35 cellular contexts compared by ENCODE assay signal in the genomic region with DNA sequence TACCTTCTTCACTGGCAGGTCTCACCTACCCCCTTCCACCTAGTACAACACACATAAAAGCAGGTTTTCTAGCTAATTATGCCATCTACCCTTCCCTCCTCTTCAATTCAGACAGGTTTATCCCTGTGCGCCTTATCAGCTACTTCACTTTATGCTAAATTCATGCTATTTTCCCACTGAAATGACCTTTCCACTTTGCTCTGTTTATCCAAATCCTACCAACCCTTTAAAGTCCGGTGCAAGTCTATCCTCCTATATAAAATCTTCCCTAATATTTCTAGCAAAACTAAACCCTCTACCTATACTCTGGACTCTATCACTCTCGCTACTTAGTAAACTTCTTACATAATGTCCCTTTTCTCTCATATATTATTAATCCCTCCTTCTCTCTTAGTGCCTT. TPM values are rescaled to one million over a fixed set of nuclear protein-coding genes. Genes with fewer than 3 reads are reported as not detected.
DNase-seq lines count a peak whose midpoint lies in the region; ATAC-seq, FAIRE-seq and TF ChIP-seq lines count a peak whose summit lies in the region.
"Had no signal": no experiment of that assay in that cellular context is flagged by ENCODE, and none has a peak within 500 bp of the region (broad histone marks: within the 10 kb centered on the region; RNA-seq: fewer than 3 reads in every experiment).

No MANE protein-coding gene starts in this region.

- WGBS in HepG2 (ENCODE audit: low lambda C conversion rate): 66% methylated on average over 3 of the region's 3 CpGs
- WGBS in liver: 60% methylated on average over 3 of the region's 3 CpGs
- 46% methylated on average over 3 of the region's 3 CpGs for WGBS in right lobe of liver (ENCODE audit: insufficient coverage, low coverage, low lambda C conversion rate, missing lambda C conversion rate)
- 98% methylated on average over 3 of the region's 3 CpGs for WGBS in esophagus muscularis mucosa

- peaks cover 0 to 4% of the 10 kb centered on the region in 2 experiments; a peak in 1 of 5 replicates for H3K36me3 ChIP-seq in HepG2 (replicated peaks in 1 of 2; ENCODE audit: control insufficient read depth in 1 of 2, insufficient read depth in 2 of 2, low read length in 2 of 2)
- H3K36me3 ChIP-seq in liver (ENCODE audit: control insufficient read depth in 4 of 4, insufficient read depth in 3 of 4, low read depth in 1 of 4, low read length in 3 of 4): peaks cover 0 to 2% (median 0%) of the 10 kb centered on the region in 4 donors
- no peaks in the 10 kb centered on the region for H3K36me3 ChIP-seq in right lobe of liver
- peaks cover 0 to 5% (median 0%) of the 10 kb centered on the region in 4 donors for H3K36me3 ChIP-seq in esophagus muscularis mucosa
- H3K36me3 ChIP-seq: BE2C had no signal

- no TSS peak for BruUV-seq in HepG2 (replicated peaks; lab: Mats Ljungman, UMichigan)

- CTCF ChIA-PET in HepG2 (lab: Yijun Ruan, JAX; ENCODE audit: low intra/inter-chr PET ratio, low total read pairs): no interaction called here

- H3K9me3 ChIP-seq in HepG2 (ENCODE audit: low read length) (no peaks in the 10 kb centered on the region), liver (ENCODE audit: control insufficient read depth in 4 of 4, low read length in 3 of 4) (no peaks in the 10 kb centered on the region), right lobe of liver (no peaks in the 10 kb centered on the region), esophagus muscularis mucosa (no peaks in the 10 kb centered on the region)
- H3K9me3 ChIP-seq: A549, BE2C, Caco-2 had no signal

- TF ChIP-seq CTCF in HepG2 (CRISPR knock-in tag; IDR thresholded peaks at IDR 0.05) (no peak), liver (IDR thresholded peaks at IDR 0.05; ENCODE audit: low read depth, low read length, missing input control) (no peak), right lobe of liver (IDR thresholded peaks at IDR 0.05) (no peak), esophagus muscularis mucosa (IDR thresholded peaks at IDR 0.05) (no peak)

- no peaks in the 10 kb centered on the region for H3K27me3 ChIP-seq in HepG2 (ENCODE audit: control insufficient read depth in 1 of 2, insufficient read depth in 2 of 2, low read length in 2 of 2)
- H3K27me3 ChIP-seq in liver (ENCODE audit: control insufficient read depth in 4 of 4, insufficient read depth in 4 of 4, low read length in 3 of 4): no peaks in the 10 kb centered on the region
- H3K27me3 ChIP-seq in right lobe of liver: no peaks in the 10 kb centered on the region
- no peaks in the 10 kb centered on the region for H3K27me3 ChIP-seq in esophagus muscularis mucosa
- H3K27me3 ChIP-seq: BE2C; BLaER1; BLaER1 treated with 17β-estradiol and CSF1 and Interleukin-3, amounts not matched to agents 10 nM and 100 nM had no signal

- H3K4me3 ChIP-seq in HepG2 (replicated peaks in 1 of 3; ENCODE audit: insufficient read depth in 1 of 3, low read depth in 2 of 3, low read length in 3 of 3) (no peak overlapping the region), liver (ENCODE audit: low read depth in 1 of 3, low read length in 3 of 3) (no peak overlapping the region), right lobe of liver (no peak overlapping the region), esophagus muscularis mucosa (no peak overlapping the region)
- H3K4me3 ChIP-seq: A549; BLaER1; BLaER1 treated with 17β-estradiol and CSF1 and Interleukin-3, amounts not matched to agents 10 nM and 100 nM had no signal

- H3K27ac ChIP-seq in HepG2 (ENCODE audit: extremely low read length, insufficient read depth, low read length) (no peak overlapping the region), liver (ENCODE audit: low read depth in 1 of 2, low read length in 2 of 2) (peak overlapping the region in 1 of 2 donors; percentile 3), right lobe of liver (peak overlapping the region in 2 of 3 donors; percentile 19 to 34), esophagus muscularis mucosa (replicated peaks in 1 of 4) (no peak overlapping the region)
- H3K27ac ChIP-seq: 22Rv1; A549; BLaER1; BLaER1 treated with 17β-estradiol and CSF1 and Interleukin-3, amounts not matched to agents 10 nM and 100 nM; C4-2B had no signal

- H3K4me1 ChIP-seq in HepG2 (ENCODE audit: insufficient read depth, low read length): peaks cover 64% of the 10 kb centered on the region
- H3K4me1 ChIP-seq in liver (ENCODE audit: control insufficient read depth in 4 of 4, insufficient read depth in 4 of 4, low read length in 3 of 4): peaks cover 8 to 52% (median 49%) of the 10 kb centered on the region in 4 donors
- H3K4me1 ChIP-seq in right lobe of liver: peaks cover 0 to 61% (median 25%) of the 10 kb centered on the region in 4 donors
- peaks cover 31 to 51% (median 40%) of the 10 kb centered on the region in 4 donors for H3K4me1 ChIP-seq in esophagus muscularis mucosa
- H3K4me1 ChIP-seq: BE2C had no signal

- H3K4me2 ChIP-seq in HepG2 (ENCODE audit: low read depth, low read length): peak overlapping the region; percentile 10; the same call in 1 of the 2 replicates
- H3K4me2 ChIP-seq: A549; BLaER1; BLaER1 treated with 17β-estradiol and CSF1 and Interleukin-3, amounts not matched to agents 10 nM and 100 nM had no signal

- peak; percentile 23 for ATAC-seq in left lobe of liver
- no peak for ATAC-seq in HepG2
- ATAC-seq in right lobe of liver: peak in 3 of 4 donors; percentile 12 to 33 (median 20)
- ATAC-seq: A549; CD8-positive, alpha-beta T cell had no signal

- POLR2A ChIA-PET in HepG2 (lab: Yijun Ruan, JAX): no interaction called here

- no peak overlapping the region for H2AFZ ChIP-seq in HepG2 (ENCODE audit: low read length)

- no peaks in the 10 kb centered on the region for H4K20me1 ChIP-seq in HepG2 (ENCODE audit: insufficient read depth, low read length)
- H4K20me1 ChIP-seq: BLaER1 had no signal

- no peak for TF ChIP-seq EP300 in HepG2 (IDR thresholded peaks at IDR 0.05; ENCODE audit: low read depth in 2 of 2, low read length in 2 of 2)
- no peak for TF ChIP-seq EP300 in HepG2 (CRISPR knock-in tag; IDR thresholded peaks at IDR 0.05; ENCODE audit: borderline replicate concordance)
- TF ChIP-seq EP300 in esophagus muscularis mucosa (IDR thresholded peaks at IDR 0.05): no peak

- in situ Hi-C loops in HepG2 (cut with HindIII; ENCODE audit: extremely low pct_ligation_motif_present, low pct_unique_long_range_greater_than_20kb): no loop called here

- H3K9ac ChIP-seq in HepG2 (ENCODE audit: insufficient read depth, low read depth, low read length) (no peak overlapping the region), liver (ENCODE audit: low read depth in 1 of 2, low read length in 2 of 2) (no peak overlapping the region)
- H3K9ac ChIP-seq: BLaER1; BLaER1 treated with 17β-estradiol and CSF1 and Interleukin-3, amounts not matched to agents 10 nM and 100 nM had no signal

- TF ChIP-seq RAD21 in HepG2 (CRISPR knock-in tag; IDR thresholded peaks at IDR 0.05): no peak
- no peak for TF ChIP-seq RAD21 in liver (IDR thresholded peaks at IDR 0.05)

- DNase-seq in left lobe of liver (ENCODE audit: low spot score): no peak
- no peak for DNase-seq in HepG2 (ENCODE audit: low spot score)
- no peak for DNase-seq in right lobe of liver
- DNase-seq in esophagus muscularis mucosa (ENCODE audit: extremely low spot score): no peak
- DNase-seq in H54 (ENCODE audit: insufficient read length, low spot score): no peak
- no peak for DNase-seq in hypothalamus (lab: John Stamatoyannopoulos, UW)
- no peak for DNase-seq in cerebellar nuclear complex (lab: John Stamatoyannopoulos, UW)
- DNase-seq: 8988T; ACHN; AML-193; BE2C; C1 segment of cervical spinal cord; Caco-2; Calu3; CD4-positive, alpha-beta memory T cell; CD4-positive, alpha-beta T cell; CD4-positive, CD25-positive, alpha-beta regulatory T cell; CD8-positive, alpha-beta memory T cell; CD8-positive, alpha-beta T cell; COR-L47; DMS 273 treated with DMSO at 0.1 percent for 48 hours; DMS153; DMS53; DMS79; DMS79 treated with DMSO at 0.1 percent for 48 hours; DND-41; EL had no signal

- TF ChIP-seq POLR2A in HepG2 (IDR thresholded peaks at IDR 0.05; ENCODE audit: insufficient read depth in 1 of 2, low read depth in 2 of 2, low read length in 2 of 2): no peak
- no peak for TF ChIP-seq POLR2A in right lobe of liver (IDR thresholded peaks at IDR 0.05)
- no peak for TF ChIP-seq POLR2A in esophagus muscularis mucosa (IDR thresholded peaks at IDR 0.05; ENCODE audit: low read depth)
- TF ChIP-seq POLR2A in H54 (IDR thresholded peaks at IDR 0.05; ENCODE audit: low read depth, low read length): no peak

- intact Hi-C loops in HepG2 (cut with micrococcal nuclease; ENCODE audit: unreplicated experiment) (no loop called here), right lobe of liver (cut with DNase I) (no loop called here), esophagus muscularis mucosa (cut with DNase I) (no loop called here)

- peaks cover 71% of the 10 kb centered on the region for H3K79me2 ChIP-seq in HepG2 (ENCODE audit: insufficient read depth, low read length)

- FAIRE-seq in HepG2 (lab: Jason Lieb, UNC) (no peak), H54 (lab: Jason Lieb, UNC) (no peak)
- FAIRE-seq: A204.1, A549, D721Med had no signal

RNA-seq across cellular contexts. Expression of a gene that starts 6.0 kb away (rescaled TPM):
- total RNA-seq in left lobe of liver: 17.9 TPM
- 6.3 and 13.3 TPM in 2 replicates for total RNA-seq in HepG2 (2016; rRNA removed; fragmentation: Illumina TruSeq; extraction: Trizol)
- 0.81 and 1.1 TPM in 2 replicates for total RNA-seq in HepG2 (2016; cell fraction: cytosol; rRNA removed; fragmentation: Illumina TruSeq; extraction: Trizol; ENCODE audit: low read depth)
- 6.2 and 13.4 TPM in 2 replicates for total RNA-seq in HepG2 (2016; cell fraction: insoluble cytoplasmic fraction; rRNA removed; fragmentation: Illumina TruSeq; extraction: Trizol)
- total RNA-seq in HepG2 (2016; cell fraction: membrane; rRNA removed; fragmentation: Illumina TruSeq; extraction: Trizol): 3.6 and 3.8 TPM in 2 replicates
- total RNA-seq in HepG2 (2016; cell fraction: nucleus; rRNA removed; fragmentation: Illumina TruSeq; extraction: Trizol): 8.1 and 8.9 TPM in 2 replicates
- 10.9 and 15.2 TPM in 2 replicates for polyA plus RNA-seq in HepG2 (2011; rRNA removed)
- 7.1 and 10.4 TPM in 2 replicates for polyA plus RNA-seq in HepG2 (2011; cell fraction: cytosol; rRNA removed)
- 6.2 and 6.7 TPM in 2 replicates for polyA plus RNA-seq in HepG2 (2011; cell fraction: nucleus; rRNA removed)
- polyA plus RNA-seq in HepG2 (2012): 3.1 and 5.6 TPM in 2 replicates
- polyA plus RNA-seq in HepG2 (2016; cell fraction: cytosol; fragmentation: Illumina TruSeq; extraction: Trizol; ENCODE audit: low read depth): 0.45 and 0.46 TPM in 2 replicates
- polyA plus RNA-seq in HepG2 (2016; cell fraction: insoluble cytoplasmic fraction; fragmentation: Illumina TruSeq; extraction: Trizol; ENCODE audit: low read depth): 9.5 and 9.6 TPM in 2 replicates
- polyA plus RNA-seq in HepG2 (2016; cell fraction: membrane; fragmentation: Illumina TruSeq; extraction: Trizol; ENCODE audit: low read depth): 1.2 and 1.5 TPM in 2 replicates
- polyA plus RNA-seq in HepG2 (2016; cell fraction: nucleus; fragmentation: Illumina TruSeq; extraction: Trizol; ENCODE audit: insufficient read depth, low read depth): 9.5 and 10.8 TPM in 2 replicates
- 15.9 and 26.7 TPM in 2 replicates for polyA minus RNA-seq in HepG2 (2011; rRNA and poly(A)+ RNA removed; ENCODE audit: low replicate concordance)
- polyA minus RNA-seq in HepG2 (2011; cell fraction: cytosol; rRNA and poly(A)+ RNA removed): 14.4 and 15.1 TPM in 2 replicates
- 20.2 and 23.6 TPM in 2 replicates for polyA minus RNA-seq in HepG2 (2011; cell fraction: nucleus; rRNA and poly(A)+ RNA removed)
- total RNA-seq in liver: 10 to 100 TPM; 10.6 to 16.0 TPM
- polyA plus RNA-seq in liver: 10 to 100 TPM in 1 of 2 donors, 1 to 10 TPM in 1; 4.6 to 12.1 TPM
- 10 to 100 TPM; 12.1 to 20.3 (median 17.6) TPM for total RNA-seq in right lobe of liver
- 10 to 100 TPM; 20.8 to 28.6 (median 25.0) TPM for total RNA-seq in esophagus muscularis mucosa

RNA-seq across cellular contexts. Expression of a gene that starts 55.6 kb away (rescaled TPM):
- total RNA-seq in left lobe of liver (54.7 TPM), HepG2 (2016; rRNA removed; fragmentation: Illumina TruSeq; extraction: Trizol) (233 and 352 TPM in 2 replicates), liver (100 to 1,000 TPM in 1 of 2 donors, 10 to 100 TPM in 1; 99.0 to 162 TPM), right lobe of liver (100 to 1,000 TPM in 2 of 6 experiments, 10 to 100 TPM in 4; 56.1 to 130 (median 60.9) TPM), esophagus muscularis mucosa (100 to 1,000 TPM in 3 of 4 donors, 10 to 100 TPM in 1; 98.0 to 153 (median 119) TPM)
- total RNA-seq in HepG2 (2016; cell fraction: cytosol; rRNA removed; fragmentation: Illumina TruSeq; extraction: Trizol; ENCODE audit: low read depth): 12.6 and 14.6 TPM in 2 replicates
- total RNA-seq in HepG2 (2016; cell fraction: insoluble cytoplasmic fraction; rRNA removed; fragmentation: Illumina TruSeq; extraction: Trizol): 240 and 363 TPM in 2 replicates
- total RNA-seq in HepG2 (2016; cell fraction: membrane; rRNA removed; fragmentation: Illumina TruSeq; extraction: Trizol): 93.6 and 101 TPM in 2 replicates
- 92.1 and 103 TPM in 2 replicates for total RNA-seq in HepG2 (2016; cell fraction: nucleus; rRNA removed; fragmentation: Illumina TruSeq; extraction: Trizol)
- polyA plus RNA-seq in HepG2 (2011; rRNA removed) (30.2 and 30.3 TPM in 2 replicates), liver (10 to 100 TPM; 37.3 to 48.7 TPM)
- polyA plus RNA-seq in HepG2 (2011; cell fraction: cytosol; rRNA removed): 28.8 and 35.6 TPM in 2 replicates
- polyA plus RNA-seq in HepG2 (2011; cell fraction: nucleus; rRNA removed): 19.7 and 21.7 TPM in 2 replicates
- polyA plus RNA-seq in HepG2 (2012): 89.2 and 99.4 TPM in 2 replicates
- 12.6 and 13.9 TPM in 2 replicates for polyA plus RNA-seq in HepG2 (2016; cell fraction: cytosol; fragmentation: Illumina TruSeq; extraction: Trizol; ENCODE audit: low read depth)
- 253 and 261 TPM in 2 replicates for polyA plus RNA-seq in HepG2 (2016; cell fraction: insoluble cytoplasmic fraction; fragmentation: Illumina TruSeq; extraction: Trizol; ENCODE audit: low read depth)
- 48.2 and 51.0 TPM in 2 replicates for polyA plus RNA-seq in HepG2 (2016; cell fraction: membrane; fragmentation: Illumina TruSeq; extraction: Trizol; ENCODE audit: low read depth)
- 111 TPM in 2 replicates for polyA plus RNA-seq in HepG2 (2016; cell fraction: nucleus; fragmentation: Illumina TruSeq; extraction: Trizol; ENCODE audit: insufficient read depth, low read depth)
- polyA minus RNA-seq in HepG2 (2011; rRNA and poly(A)+ RNA removed; ENCODE audit: low replicate concordance): 32.6 and 46.0 TPM in 2 replicates
- 49.0 and 66.5 TPM in 2 replicates for polyA minus RNA-seq in HepG2 (2011; cell fraction: cytosol; rRNA and poly(A)+ RNA removed)
- 21.6 and 26.0 TPM in 2 replicates for polyA minus RNA-seq in HepG2 (2011; cell fraction: nucleus; rRNA and poly(A)+ RNA removed)

RNA-seq across cellular contexts. Expression of a gene that starts 56.4 kb away (rescaled TPM):
- total RNA-seq in left lobe of liver (48.8 TPM), HepG2 (2016; rRNA removed; fragmentation: Illumina TruSeq; extraction: Trizol) (95.1 and 171 TPM in 2 replicates), liver (10 to 100 TPM; 52.1 to 53.2 TPM), right lobe of liver (10 to 100 TPM; 39.6 to 52.7 (median 47.7) TPM), esophagus muscularis mucosa (10 to 100 TPM; 21.0 to 23.5 (median 22.8) TPM)
- 4.1 and 4.6 TPM in 2 replicates for total RNA-seq in HepG2 (2016; cell fraction: cytosol; rRNA removed; fragmentation: Illumina TruSeq; extraction: Trizol; ENCODE audit: low read depth)
- 94.7 and 166 TPM in 2 replicates for total RNA-seq in HepG2 (2016; cell fraction: insoluble cytoplasmic fraction; rRNA removed; fragmentation: Illumina TruSeq; extraction: Trizol)
- 18.8 and 23.0 TPM in 2 replicates for total RNA-seq in HepG2 (2016; cell fraction: membrane; rRNA removed; fragmentation: Illumina TruSeq; extraction: Trizol)
- 48.7 and 55.1 TPM in 2 replicates for total RNA-seq in HepG2 (2016; cell fraction: nucleus; rRNA removed; fragmentation: Illumina TruSeq; extraction: Trizol)
- polyA plus RNA-seq in HepG2 (2011; rRNA removed) (21.7 and 23.4 TPM in 2 replicates), liver (10 to 100 TPM; 15.2 to 33.3 TPM)
- polyA plus RNA-seq in HepG2 (2011; cell fraction: cytosol; rRNA removed): 10.7 and 17.6 TPM in 2 replicates
- polyA plus RNA-seq in HepG2 (2011; cell fraction: nucleus; rRNA removed): 4.8 and 6.2 TPM in 2 replicates
- polyA plus RNA-seq in HepG2 (2012): 17.0 and 26.8 TPM in 2 replicates
- 1.5 TPM in 2 replicates for polyA plus RNA-seq in HepG2 (2016; cell fraction: cytosol; fragmentation: Illumina TruSeq; extraction: Trizol; ENCODE audit: low read depth)
- polyA plus RNA-seq in HepG2 (2016; cell fraction: insoluble cytoplasmic fraction; fragmentation: Illumina TruSeq; extraction: Trizol; ENCODE audit: low read depth): 61.1 and 63.7 TPM in 2 replicates
- 5.9 and 6.6 TPM in 2 replicates for polyA plus RNA-seq in HepG2 (2016; cell fraction: membrane; fragmentation: Illumina TruSeq; extraction: Trizol; ENCODE audit: low read depth)
- polyA plus RNA-seq in HepG2 (2016; cell fraction: nucleus; fragmentation: Illumina TruSeq; extraction: Trizol; ENCODE audit: insufficient read depth, low read depth): 37.6 and 38.2 TPM in 2 replicates
- 33.3 and 77.8 TPM in 2 replicates for polyA minus RNA-seq in HepG2 (2011; rRNA and poly(A)+ RNA removed; ENCODE audit: low replicate concordance)
- 39.8 and 40.8 TPM in 2 replicates for polyA minus RNA-seq in HepG2 (2011; cell fraction: cytosol; rRNA and poly(A)+ RNA removed)
- 19.3 and 28.3 TPM in 2 replicates for polyA minus RNA-seq in HepG2 (2011; cell fraction: nucleus; rRNA and poly(A)+ RNA removed)

Comparison
In these comparisons a context has a peak if more than half of its experiments do, and no peak if none do; other contexts are left out.
1. H3K27ac ChIP-seq: peak in right lobe of liver (2 of 3); none in HepG2 (single experiment) and esophagus muscularis mucosa (0 of 4).